ENCODE assay signal across 27 cellular contexts in genomic region chr9:289121-289520, GRCh38.
"Had no signal": no experiment of that assay in that cellular context is flagged by ENCODE, and none has a peak within 500 bp of the region (broad histone marks: within the 10 kb centered on the region; RNA-seq: fewer than 3 reads in every experiment).

No MANE protein-coding gene starts in this region.

- H3K27me3 Mint-ChIP-seq: naive B cell; progenitor cell of endocrine pancreas; stimulated activated naive B cell treated with anti-CD40 and anti-IgM and Interleukin-4, amounts not matched to agents 10 μg/mL and 1 μg/mL and 100 μg/mL, for 72 hours had no signal

- H3K4me2 ChIP-seq: neural progenitor cell had no signal

- ATAC-seq: left cardiac atrium; left lobe of liver; lower lobe of right lung; natural killer cell; right cardiac atrium; sciatic nerve; stimulated activated naive B cell treated with anti-CD40 and anti-IgM and Interleukin-4, amounts not matched to agents 10 μg/mL and 1 μg/mL and 100 μg/mL, for 72 hours; stimulated activated naive CD8-positive, alpha-beta T cell treated with anti-CD3 and anti-CD28 coated beads, Interleukin-15, Interleukin-2, amounts not matched to agents 100 U/mL and 50 U/mL, for 24 hours had no signal

- H3K36me3 ChIP-seq: neural progenitor cell, ovary, suprapubic skin, uterus had no signal

- H3K4me3 Mint-ChIP-seq: mesothelial cell of epicardium; naive B cell; natural killer cell; nephron progenitor cell; neural progenitor cell; stimulated activated naive B cell treated with anti-CD40 and anti-IgM and Interleukin-4, amounts not matched to agents 10 μg/mL and 1 μg/mL and 100 μg/mL, for 72 hours had no signal

- H3K36me3 Mint-ChIP-seq: mesothelial cell of epicardium, neural progenitor cell had no signal

- H3K9me3 Mint-ChIP-seq: mesothelial cell of epicardium; naive B cell; natural killer cell; nephron progenitor cell; neural progenitor cell; stimulated activated naive B cell treated with anti-CD40 and anti-IgM and Interleukin-4, amounts not matched to agents 10 μg/mL and 1 μg/mL and 100 μg/mL, for 72 hours had no signal

- H3K4me3 ChIP-seq: lower lobe of right lung, neural progenitor cell, ovary, skin epidermis, suprapubic skin, tibial nerve, uterus had no signal

- H3K9ac ChIP-seq: neural progenitor cell had no signal

- H3K4me1 Mint-ChIP-seq: nephron progenitor cell, neural progenitor cell had no signal

- H3K27ac ChIP-seq: lower lobe of right lung, neural progenitor cell, ovary, skin epidermis, suprapubic skin, tibial nerve, uterus had no signal

- H3K27ac Mint-ChIP-seq: mesothelial cell of epicardium, nephron progenitor cell, neural progenitor cell, progenitor cell of endocrine pancreas had no signal

- H3K4me1 ChIP-seq: lower lobe of right lung, neural progenitor cell, tibial nerve, uterus had no signal

- H2AFZ ChIP-seq: neural progenitor cell had no signal

- DNase-seq: head of caudate nucleus; hippocampal formation; kidney glomerular epithelial cell; left cardiac atrium; lower lobe of right lung; mammary epithelial cell; mesendoderm; naive B cell; natural killer cell; nephron progenitor cell; ovary; right cardiac atrium; stimulated activated CD4-positive, alpha-beta T cell treated with anti-CD3 and anti-CD28 coated beads, Interleukin-12 subunit alpha, Interleukin-12 subunit beta, amount 100 ng/mL, for 4 hours; stimulated activated CD4-positive, alpha-beta T cell treated with anti-CD3 and anti-CD28 coated beads, Interleukin-15, amount 100 ng/mL, for 24 hours; stimulated activated CD4-positive, alpha-beta T cell treated with anti-CD3 and anti-CD28 coated beads, Interleukin-2, amount 100 ng/mL, for 24 hours; stimulated activated CD4-positive, alpha-beta T cell treated with anti-CD3 and anti-CD28 coated beads, Interleukin-4, amount 100 ng/mL, for 1 hour; stimulated activated naive B cell treated with anti-CD40 and anti-IgM and Interleukin-4, amounts not matched to agents 10 μg/mL and 1 μg/mL and 100 μg/mL, for 72 hours; stimulated activated naive CD8-positive, alpha-beta T cell treated with anti-CD3 and anti-CD28 coated beads, Interleukin-15, Interleukin-2, amounts not matched to agents 100 U/mL and 50 U/mL, for 24 hours; uterus had no signal

- H3K27me3 ChIP-seq: neural progenitor cell, ovary, suprapubic skin, tibial nerve, uterus had no signal

- H3K9me3 ChIP-seq: lower lobe of right lung, ovary, suprapubic skin, tibial nerve, uterus had no signal
